In genomic region chr17:29420128-29420527, GRCh38 we compare ENCODE assay signal across 6 cellular contexts.
"Had no signal": no experiment of that assay in that cellular context is flagged by ENCODE, and none has a peak within 500 bp of the region (broad histone marks: within the 10 kb centered on the region; RNA-seq: fewer than 3 reads in every experiment).

No MANE protein-coding gene starts in this region.

- H3K27ac Mint-ChIP-seq: H9 had no signal

- H3K4me1 Mint-ChIP-seq: GM23338, H9 had no signal

- H3K9me3 Mint-ChIP-seq: GM23338, IgD-negative memory B cell had no signal

- ATAC-seq: GM23338, HepG2 had no signal

- DNase-seq: H9, HCEC 1CT had no signal

- H3K27ac ChIP-seq: HL-60 had no signal

- H3K4me3 ChIP-seq: GM23338 had no signal

- H3K4me2 ChIP-seq: GM23338 had no signal

- H2AFZ ChIP-seq: GM23338 had no signal

- H3K4me3 Mint-ChIP-seq: GM23338, H9, IgD-negative memory B cell had no signal

- H3K27me3 Mint-ChIP-seq: IgD-negative memory B cell had no signal
